Comparison of ENCODE assay signal across 24 cellular contexts in genomic region chr7:39217752-39218151, GRCh38.
"Had no signal": no experiment of that assay in that cellular context is flagged by ENCODE, and none has a peak within 500 bp of the region (broad histone marks: within the 10 kb centered on the region; RNA-seq: fewer than 3 reads in every experiment).

No MANE protein-coding gene starts in this region.

- H3K4me3 ChIP-seq: esophagus squamous epithelium, lung, neural progenitor cell, ovary, psoas muscle, sigmoid colon, stomach, thyroid gland had no signal

- H3K36me3 ChIP-seq: esophagus squamous epithelium, neural progenitor cell, ovary, sigmoid colon, stomach, thyroid gland had no signal

- H3K27ac ChIP-seq: esophagus squamous epithelium, neural progenitor cell, ovary, psoas muscle, sigmoid colon, stomach, thyroid gland had no signal

- H3K9ac ChIP-seq: neural progenitor cell had no signal

- DNase-seq: cortex of kidney; effector memory CD8-positive, alpha-beta T cell; erythroblast; esophagus squamous epithelium; foreskin melanocyte; hypothalamus; immature natural killer cell; islet precursor cell; kidney glomerular epithelial cell; natural killer cell; nucleus accumbens; ovary; posterior cingulate gyrus; psoas muscle; right cardiac atrium; sigmoid colon; stimulated activated CD4-positive, alpha-beta T cell treated with anti-CD3 and anti-CD28 coated beads, Interleukin-2, amount 100 ng/mL, for 24 hours; stimulated activated CD4-positive, alpha-beta T cell treated with anti-CD3 and anti-CD28 coated beads, Interleukin-4, amount 100 ng/mL, for 24 hours; stimulated activated naive CD4-positive, alpha-beta T cell treated with Interleukin-2 at 50 U/mL for 16 hours; stomach; thyroid gland; trophoblast cell had no signal

- H3K4me2 ChIP-seq: neural progenitor cell had no signal

- H2AFZ ChIP-seq: neural progenitor cell had no signal

- H3K27me3 ChIP-seq: esophagus squamous epithelium, neural progenitor cell, ovary, sigmoid colon, stomach, thyroid gland had no signal

- H3K9me3 ChIP-seq: esophagus squamous epithelium, ovary, psoas muscle, sigmoid colon, stomach, thyroid gland had no signal
